1 cellular context compared by ENCODE assay signal in genomic region chr17:8125196-8125946, GRCh38.
TF ChIP-seq lines count a peak whose summit lies in the region.

No MANE protein-coding gene starts in this region.

TF ChIP-seq in HepG2, 621 proteins besides CTCF, POLR2A, EP300 and RAD21 (continued from another document and continues in another):
- TF ChIP-seq, protein P1, sequence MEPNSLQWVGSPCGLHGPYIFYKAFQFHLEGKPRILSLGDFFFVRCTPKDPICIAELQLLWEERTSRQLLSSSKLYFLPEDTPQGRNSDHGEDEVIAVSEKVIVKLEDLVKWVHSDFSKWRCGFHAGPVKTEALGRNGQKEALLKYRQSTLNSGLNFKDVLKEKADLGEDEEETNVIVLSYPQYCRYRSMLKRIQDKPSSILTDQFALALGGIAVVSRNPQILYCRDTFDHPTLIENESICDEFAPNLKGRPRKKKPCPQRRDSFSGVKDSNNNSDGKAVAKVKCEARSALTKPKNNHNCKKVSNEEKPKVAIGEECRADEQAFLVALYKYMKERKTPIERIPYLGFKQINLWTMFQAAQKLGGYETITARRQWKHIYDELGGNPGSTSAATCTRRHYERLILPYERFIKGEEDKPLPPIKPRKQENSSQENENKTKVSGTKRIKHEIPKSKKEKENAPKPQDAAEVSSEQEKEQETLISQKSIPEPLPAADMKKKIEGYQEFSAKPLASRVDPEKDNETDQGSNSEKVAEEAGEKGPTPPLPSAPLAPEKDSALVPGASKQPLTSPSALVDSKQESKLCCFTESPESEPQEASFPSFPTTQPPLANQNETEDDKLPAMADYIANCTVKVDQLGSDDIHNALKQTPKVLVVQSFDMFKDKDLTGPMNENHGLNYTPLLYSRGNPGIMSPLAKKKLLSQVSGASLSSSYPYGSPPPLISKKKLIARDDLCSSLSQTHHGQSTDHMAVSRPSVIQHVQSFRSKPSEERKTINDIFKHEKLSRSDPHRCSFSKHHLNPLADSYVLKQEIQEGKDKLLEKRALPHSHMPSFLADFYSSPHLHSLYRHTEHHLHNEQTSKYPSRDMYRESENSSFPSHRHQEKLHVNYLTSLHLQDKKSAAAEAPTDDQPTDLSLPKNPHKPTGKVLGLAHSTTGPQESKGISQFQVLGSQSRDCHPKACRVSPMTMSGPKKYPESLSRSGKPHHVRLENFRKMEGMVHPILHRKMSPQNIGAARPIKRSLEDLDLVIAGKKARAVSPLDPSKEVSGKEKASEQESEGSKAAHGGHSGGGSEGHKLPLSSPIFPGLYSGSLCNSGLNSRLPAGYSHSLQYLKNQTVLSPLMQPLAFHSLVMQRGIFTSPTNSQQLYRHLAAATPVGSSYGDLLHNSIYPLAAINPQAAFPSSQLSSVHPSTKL (CRISPR knock-in tag; IDR thresholded peaks at IDR 0.05), result no peak; the same call in 1 of the 2 replicates
- TF ChIP-seq ZGPAT (CRISPR knock-in tag; IDR thresholded peaks at IDR 0.05) (peak; percentile 83), ZNF572 (CRISPR knock-in tag; IDR thresholded peaks at IDR 0.05) (no peak), EZH2 (conservative IDR thresholded peaks at IDR 0.05; ENCODE audit: low read depth, low read length) (no peak), MED13 (CRISPR knock-in tag; IDR thresholded peaks at IDR 0.05) (no peak), ZNF891 (CRISPR knock-in tag; IDR thresholded peaks at IDR 0.05) (no peak), ZNF143 (CRISPR knock-in tag; IDR thresholded peaks at IDR 0.05) (no peak), SRY (CRISPR knock-in tag; IDR thresholded peaks at IDR 0.05) (no peak), ZNF737 (CRISPR knock-in tag; IDR thresholded peaks at IDR 0.05; ENCODE audit: borderline replicate concordance) (no peak), ZNF691 (CRISPR knock-in tag; IDR thresholded peaks at IDR 0.05; ENCODE audit: borderline replicate concordance, low read depth) (no peak), NR2F1 (CRISPR knock-in tag; IDR thresholded peaks at IDR 0.05) (0 out of 4 replicates have a peak, but pooled peaks of 1 of the 2 experiments have one; percentile 18), ZBTB1 (CRISPR knock-in tag; IDR thresholded peaks at IDR 0.05; ENCODE audit: borderline replicate concordance) (no peak), ZNF782 (CRISPR knock-in tag; IDR thresholded peaks at IDR 0.05; ENCODE audit: borderline replicate concordance) (no peak), ZMYM2 (CRISPR knock-in tag; IDR thresholded peaks at IDR 0.05) (no peak), ZFP62 (CRISPR knock-in tag; IDR thresholded peaks at IDR 0.05) (no peak), KDM6A (CRISPR knock-in tag; IDR thresholded peaks at IDR 0.05; ENCODE audit: low read depth) (no peak), ZC3H13 (CRISPR knock-in tag; IDR thresholded peaks at IDR 0.05) (no peak), ETV5 (CRISPR knock-in tag; IDR thresholded peaks at IDR 0.05; ENCODE audit: borderline replicate concordance) (no peak), MEIS1 (CRISPR knock-in tag; IDR thresholded peaks at IDR 0.05; ENCODE audit: borderline replicate concordance) (no peak), ZNF256 (CRISPR knock-in tag; conservative IDR thresholded peaks at IDR 0.05) (no peak), CREM (IDR thresholded peaks at IDR 0.05) (no peak), CREM (CRISPR knock-in tag; IDR thresholded peaks at IDR 0.05) (no peak), TBX2 (CRISPR knock-in tag; IDR thresholded peaks at IDR 0.05; ENCODE audit: borderline replicate concordance) (peak; percentile 61), CSRNP1 (CRISPR knock-in tag; IDR thresholded peaks at IDR 0.05) (no peak), ZNF354B (CRISPR knock-in tag; IDR thresholded peaks at IDR 0.05) (no peak), ZFAT (CRISPR knock-in tag; conservative IDR thresholded peaks at IDR 0.05) (no peak), ZNF562 (CRISPR knock-in tag; IDR thresholded peaks at IDR 0.05; ENCODE audit: borderline replicate concordance) (no peak), FOXO1 (CRISPR knock-in tag; IDR thresholded peaks at IDR 0.05) (no peak), JUNB (CRISPR knock-in tag; IDR thresholded peaks at IDR 0.05; ENCODE audit: borderline replicate concordance) (no peak), HNRNPLL (IDR thresholded peaks at IDR 0.05; ENCODE audit: low read depth, low read length, poor library complexity, severe bottlenecking) (peak; percentile 31), ZNF24 (IDR thresholded peaks at IDR 0.05) (peak; percentile 96), ZNF747 (CRISPR knock-in tag; IDR thresholded peaks at IDR 0.05; ENCODE audit: borderline replicate concordance) (peak; percentile 58; the same call in 1 of the 2 replicates), PHB2 (IDR thresholded peaks at IDR 0.05; ENCODE audit: partially characterized antibody) (no peak), ZNF33A (CRISPR knock-in tag; IDR thresholded peaks at IDR 0.05; ENCODE audit: borderline replicate concordance) (no peak), SALL2 (CRISPR knock-in tag; IDR thresholded peaks at IDR 0.05) (no peak), ZBTB46 (CRISPR knock-in tag; IDR thresholded peaks at IDR 0.05; ENCODE audit: borderline replicate concordance) (no peak), ZNF263 (CRISPR knock-in tag; IDR thresholded peaks at IDR 0.05) (no peak), BORCS8-MEF2B (CRISPR knock-in tag; IDR thresholded peaks at IDR 0.05) (no peak), ZKSCAN8 (CRISPR knock-in tag; IDR thresholded peaks at IDR 0.05; ENCODE audit: borderline replicate concordance) (peak; percentile 46; the same call in 1 of the 2 replicates), ZNF484 (CRISPR knock-in tag; IDR thresholded peaks at IDR 0.05; ENCODE audit: borderline replicate concordance, low read depth) (no peak), REL (CRISPR knock-in tag; conservative IDR thresholded peaks at IDR 0.05) (no peak), ZSCAN9 (CRISPR knock-in tag; IDR thresholded peaks at IDR 0.05; ENCODE audit: borderline replicate concordance) (0 out of 2 replicates have a peak, but pooled peaks have one; percentile 60), ZNF850 (CRISPR knock-in tag; conservative IDR thresholded peaks at IDR 0.05) (no peak), MYNN (CRISPR knock-in tag; IDR thresholded peaks at IDR 0.05; ENCODE audit: low read depth) (no peak), ZNF619 (CRISPR knock-in tag; IDR thresholded peaks at IDR 0.05) (no peak), KAT7 (CRISPR knock-in tag; IDR thresholded peaks at IDR 0.05; ENCODE audit: borderline replicate concordance) (no peak), HNRNPH1 (optimal IDR thresholded peaks at IDR 0.05; ENCODE audit: low read depth, low read length) (no peak), TFE3 (CRISPR knock-in tag; IDR thresholded peaks at IDR 0.05) (no peak)
- TF ChIP-seq, protein P2, sequence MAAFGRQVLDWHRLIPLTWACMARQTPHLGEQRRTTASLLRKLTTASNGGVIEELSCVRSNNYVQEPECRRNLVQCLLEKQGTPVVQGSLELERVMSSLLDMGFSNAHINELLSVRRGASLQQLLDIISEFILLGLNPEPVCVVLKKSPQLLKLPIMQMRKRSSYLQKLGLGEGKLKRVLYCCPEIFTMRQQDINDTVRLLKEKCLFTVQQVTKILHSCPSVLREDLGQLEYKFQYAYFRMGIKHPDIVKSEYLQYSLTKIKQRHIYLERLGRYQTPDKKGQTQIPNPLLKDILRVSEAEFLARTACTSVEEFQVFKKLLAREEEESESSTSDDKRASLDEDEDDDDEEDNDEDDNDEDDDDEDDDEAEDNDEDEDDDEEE (CRISPR knock-in tag; IDR thresholded peaks at IDR 0.05), result no peak
- TF ChIP-seq, protein P3, sequence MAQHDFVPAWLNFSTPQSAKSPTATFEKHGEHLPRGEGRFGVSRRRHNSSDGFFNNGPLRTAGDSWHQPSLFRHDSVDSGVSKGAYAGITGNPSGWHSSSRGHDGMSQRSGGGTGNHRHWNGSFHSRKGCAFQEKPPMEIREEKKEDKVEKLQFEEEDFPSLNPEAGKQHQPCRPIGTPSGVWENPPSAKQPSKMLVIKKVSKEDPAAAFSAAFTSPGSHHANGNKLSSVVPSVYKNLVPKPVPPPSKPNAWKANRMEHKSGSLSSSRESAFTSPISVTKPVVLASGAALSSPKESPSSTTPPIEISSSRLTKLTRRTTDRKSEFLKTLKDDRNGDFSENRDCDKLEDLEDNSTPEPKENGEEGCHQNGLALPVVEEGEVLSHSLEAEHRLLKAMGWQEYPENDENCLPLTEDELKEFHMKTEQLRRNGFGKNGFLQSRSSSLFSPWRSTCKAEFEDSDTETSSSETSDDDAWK (CRISPR knock-in tag; IDR thresholded peaks at IDR 0.05), result no peak
- TF ChIP-seq, protein P4, sequence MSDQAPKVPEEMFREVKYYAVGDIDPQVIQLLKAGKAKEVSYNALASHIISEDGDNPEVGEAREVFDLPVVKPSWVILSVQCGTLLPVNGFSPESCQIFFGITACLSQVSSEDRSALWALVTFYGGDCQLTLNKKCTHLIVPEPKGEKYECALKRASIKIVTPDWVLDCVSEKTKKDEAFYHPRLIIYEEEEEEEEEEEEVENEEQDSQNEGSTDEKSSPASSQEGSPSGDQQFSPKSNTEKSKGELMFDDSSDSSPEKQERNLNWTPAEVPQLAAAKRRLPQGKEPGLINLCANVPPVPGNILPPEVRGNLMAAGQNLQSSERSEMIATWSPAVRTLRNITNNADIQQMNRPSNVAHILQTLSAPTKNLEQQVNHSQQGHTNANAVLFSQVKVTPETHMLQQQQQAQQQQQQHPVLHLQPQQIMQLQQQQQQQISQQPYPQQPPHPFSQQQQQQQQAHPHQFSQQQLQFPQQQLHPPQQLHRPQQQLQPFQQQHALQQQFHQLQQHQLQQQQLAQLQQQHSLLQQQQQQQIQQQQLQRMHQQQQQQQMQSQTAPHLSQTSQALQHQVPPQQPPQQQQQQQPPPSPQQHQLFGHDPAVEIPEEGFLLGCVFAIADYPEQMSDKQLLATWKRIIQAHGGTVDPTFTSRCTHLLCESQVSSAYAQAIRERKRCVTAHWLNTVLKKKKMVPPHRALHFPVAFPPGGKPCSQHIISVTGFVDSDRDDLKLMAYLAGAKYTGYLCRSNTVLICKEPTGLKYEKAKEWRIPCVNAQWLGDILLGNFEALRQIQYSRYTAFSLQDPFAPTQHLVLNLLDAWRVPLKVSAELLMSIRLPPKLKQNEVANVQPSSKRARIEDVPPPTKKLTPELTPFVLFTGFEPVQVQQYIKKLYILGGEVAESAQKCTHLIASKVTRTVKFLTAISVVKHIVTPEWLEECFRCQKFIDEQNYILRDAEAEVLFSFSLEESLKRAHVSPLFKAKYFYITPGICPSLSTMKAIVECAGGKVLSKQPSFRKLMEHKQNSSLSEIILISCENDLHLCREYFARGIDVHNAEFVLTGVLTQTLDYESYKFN (CRISPR knock-in tag; conservative IDR thresholded peaks at IDR 0.05), result no peak
- TF ChIP-seq, protein P5, sequence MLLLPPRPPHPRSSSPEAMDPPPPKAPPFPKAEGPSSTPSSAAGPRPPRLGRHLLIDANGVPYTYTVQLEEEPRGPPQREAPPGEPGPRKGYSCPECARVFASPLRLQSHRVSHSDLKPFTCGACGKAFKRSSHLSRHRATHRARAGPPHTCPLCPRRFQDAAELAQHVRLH (CRISPR knock-in tag; IDR thresholded peaks at IDR 0.05; ENCODE audit: borderline replicate concordance, low read depth), result peak; percentile 58; the same call in 1 of the 2 replicates
